7 cellular contexts compared by ENCODE assay signal in the genomic region with DNA sequence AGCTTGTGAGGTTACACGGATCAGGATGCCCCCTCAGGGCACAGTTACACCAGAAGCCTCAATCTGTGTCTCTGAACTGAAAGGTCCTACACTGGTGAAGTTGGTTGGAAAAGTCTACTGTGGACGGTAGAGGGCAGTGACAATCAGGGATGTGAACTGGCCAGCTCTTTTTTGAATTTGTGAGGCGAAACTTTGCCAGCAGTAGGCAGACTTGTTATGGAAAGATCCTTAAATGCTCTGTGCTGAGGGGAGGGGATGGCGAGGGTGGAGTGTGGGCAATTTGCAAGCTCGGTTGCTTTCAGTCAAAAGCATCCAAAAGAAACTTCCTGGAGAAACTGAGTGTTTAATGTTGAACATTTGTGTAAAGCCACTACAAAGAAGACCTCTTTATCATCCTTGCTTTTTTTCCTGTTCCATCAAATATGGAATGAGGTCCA.
DNase-seq lines count a peak whose midpoint lies in the region; ATAC-seq and TF ChIP-seq lines count a peak whose summit lies in the region.

No MANE protein-coding gene starts in this region.

- H3K4me1 Mint-ChIP-seq in effector memory CD8-positive, alpha-beta T cell (ENCODE audit: low read depth in 2 of 2), result peaks cover 0 to 3% of the 10 kb centered on the region in 2 donors

- H3K27ac Mint-ChIP-seq in effector memory CD8-positive, alpha-beta T cell, result no peak overlapping the region

- H3K9me3 ChIP-seq in right lobe of liver (no peaks in the 10 kb centered on the region), upper lobe of left lung (no peaks in the 10 kb centered on the region)

- H3K27me3 Mint-ChIP-seq in effector memory CD8-positive, alpha-beta T cell, result peaks cover 41 to 99% of the 10 kb centered on the region in 2 donors

- TF ChIP-seq EP300 in upper lobe of left lung (IDR thresholded peaks at IDR 0.05), result no peak

- intact Hi-C loops in right lobe of liver (cut with DNase I), result loop anchor here (5.0 to 10.0 kb wide), 2 partner anchors 210 to 407 kb away; partner anchors contain the start of gene CEMIP (in 2 of the 2)

- DNase-seq in G401 (ENCODE audit: low spot score) (peak; percentile 80), SHP77 treated with DMSO at 0.1 percent for 48 hours (lab: John Stamatoyannopoulos, UW) (peak; percentile 44), right lobe of liver (peak in 1 of 3 donors; percentile 64), upper lobe of left lung (peak in 1 of 2 donors; percentile 54)
- peak; percentile 59 for DNase-seq in Jurkat, Clone E6-1 (ENCODE audit: low read depth, low spot score)
- DNase-seq in effector memory CD8-positive, alpha-beta T cell, result peak in 2 of 3 experiments; percentile 3 to 9

- no peaks in the 10 kb centered on the region for H3K36me3 Mint-ChIP-seq in effector memory CD8-positive, alpha-beta T cell (ENCODE audit: insufficient read depth)

- H3K4me3 ChIP-seq in Jurkat, Clone E6-1 (ENCODE audit: low read length), result no peak overlapping the region
- H3K4me3 ChIP-seq in right lobe of liver (no peak overlapping the region), upper lobe of left lung (no peak overlapping the region)

- H3K27me3 ChIP-seq in right lobe of liver (no peaks in the 10 kb centered on the region), upper lobe of left lung (no peaks in the 10 kb centered on the region)

- no peak for TF ChIP-seq POLR2A in right lobe of liver (IDR thresholded peaks at IDR 0.05)
- no peak for TF ChIP-seq POLR2A in upper lobe of left lung (IDR thresholded peaks at IDR 0.05)

- whole genome bisulfite sequencing in right lobe of liver (ENCODE audit: insufficient coverage, low coverage, low lambda C conversion rate, missing lambda C conversion rate), result 5% methylated on average over 4 of the region's 5 CpGs
- 5 to 11% methylated on average over 5 of the region's 5 CpGs for WGBS in upper lobe of left lung, 2 donors

- H3K36me3 ChIP-seq in right lobe of liver, result no peaks in the 10 kb centered on the region
- H3K36me3 ChIP-seq in upper lobe of left lung, result no peaks in the 10 kb centered on the region

- in situ Hi-C loops in G401 (cut with HindIII; ENCODE audit: low sequenced_read_pairs), result no loop called here

- TF ChIP-seq CTCF in right lobe of liver (IDR thresholded peaks at IDR 0.05) (peak; percentile 73 to 83 (median 79)), upper lobe of left lung (IDR thresholded peaks at IDR 0.05) (peak in 5 of 6 experiments; percentile 50 to 74 (median 66))

- H3K4me1 ChIP-seq in right lobe of liver (no peaks in the 10 kb centered on the region), upper lobe of left lung (peaks cover 2 to 10% (median 4%) of the 10 kb centered on the region in 4 donors)

- H3K9me3 Mint-ChIP-seq in effector memory CD8-positive, alpha-beta T cell, result no peaks in the 10 kb centered on the region

- H3K27ac ChIP-seq in right lobe of liver (no peak overlapping the region), upper lobe of left lung (no peak overlapping the region)

- ATAC-seq in effector memory CD8-positive, alpha-beta T cell (replicated peaks), result peak; percentile 37
- ATAC-seq in right lobe of liver (peak; percentile 90 to 97 (median 93)), upper lobe of left lung (ENCODE audit: low FRiP score in 2 of 2) (peak; percentile 56 to 59), GM21717 (IDR thresholded peaks at IDR 0.05; ENCODE audit: unreplicated experiment) (no peak)

- no peak overlapping the region for H3K4me3 Mint-ChIP-seq in effector memory CD8-positive, alpha-beta T cell
